In the genomic region with DNA sequence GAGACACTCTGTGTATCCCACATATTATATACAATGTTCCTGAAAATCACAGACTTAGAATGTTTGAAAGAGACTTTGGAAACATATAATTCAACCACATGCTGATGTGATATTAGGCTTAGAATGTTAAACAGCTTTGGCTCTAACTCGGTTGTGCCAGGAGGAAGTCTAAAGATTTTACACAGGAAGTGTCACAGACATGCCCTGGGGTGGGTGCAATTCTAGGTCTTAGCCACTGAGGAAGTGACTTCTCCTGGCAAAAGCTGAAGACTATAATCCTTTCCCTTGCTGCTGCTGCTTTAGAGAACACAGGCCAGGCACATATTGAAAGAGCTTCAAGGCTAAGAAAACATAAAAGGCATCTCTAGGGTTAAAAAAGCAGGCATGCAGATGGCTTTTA, we compare ENCODE assay signal across 8 cellular contexts. TPM values are rescaled to one million over a fixed set of nuclear protein-coding genes. Genes with fewer than 3 reads are reported as not detected.
A peak's percentile ranks its signal among the peaks of the same experiment; 100 is the strongest.
DNase-seq lines count a peak whose midpoint lies in the region; TF ChIP-seq lines count a peak whose summit lies in the region.

No MANE protein-coding gene starts in this region.

- no peak overlapping the region for H4K8ac ChIP-seq in mesendoderm (ENCODE audit: low read depth, low read length)

- CTCF ChIA-PET in activated CD4-positive, alpha-beta memory T cell treated with anti-CD3 and anti-CD28 coated beads for 36 hours (lab: Charles Lee): interaction anchor here (0.9 to 3.2 kb wide), 4 partner anchors 24 to 111 kb away, joined by 3 to 11 read pairs (median 8); partner anchors contain the start of gene DIPK1A

- H3K4me3 ChIP-seq in Loucy (ENCODE audit: low read length, poor library complexity, severe bottlenecking) (peak overlapping the region; percentile 51), mesendoderm (ENCODE audit: low read length) (no peak overlapping the region), WERI-Rb-1 (ENCODE audit: low read depth, low read length) (no peak overlapping the region)

- no peak overlapping the region for H2BK15ac ChIP-seq in mesendoderm (replicated peaks; ENCODE audit: low read depth)

- H3K4me2 ChIP-seq in Loucy (ENCODE audit: low read depth, low read length, poor library complexity, severe bottlenecking): peak overlapping the region; percentile 62
- no peak overlapping the region for H3K4me2 ChIP-seq in mesendoderm (ENCODE audit: low read length)

- H3K27me3 Mint-ChIP-seq in activated CD4-positive, alpha-beta memory T cell treated with anti-CD3 and anti-CD28 coated beads for 36 hours: no peaks in the 10 kb centered on the region
- no peaks in the 10 kb centered on the region for H3K27me3 Mint-ChIP-seq in HFFc6 (ENCODE audit: insufficient read depth)

- H3K56ac ChIP-seq in mesendoderm (ENCODE audit: low read length): no peak overlapping the region

- H3K9me2 ChIP-seq in Loucy (replicated peaks; ENCODE audit: low read depth, low read length): no peaks in the 10 kb centered on the region

- no peak overlapping the region for H2BK120ac ChIP-seq in mesendoderm (ENCODE audit: low read depth, low read length)

- H4K5ac ChIP-seq in mesendoderm (ENCODE audit: low read length): no peak overlapping the region

- no peaks in the 10 kb centered on the region for H3K9me3 ChIP-seq in Loucy (ENCODE audit: insufficient read depth, low read depth, low read length)
- no peaks in the 10 kb centered on the region for H3K9me3 ChIP-seq in WERI-Rb-1 (ENCODE audit: severe bottlenecking)

- no peaks in the 10 kb centered on the region for H3K9me3 Mint-ChIP-seq in activated CD4-positive, alpha-beta memory T cell treated with anti-CD3 and anti-CD28 coated beads for 36 hours
- H3K9me3 Mint-ChIP-seq in HFFc6: no peaks in the 10 kb centered on the region

- H3K9ac ChIP-seq in Loucy (ENCODE audit: low read depth, low read length, poor library complexity, severe bottlenecking) (peak overlapping the region; percentile 32), mesendoderm (ENCODE audit: low read length) (no peak overlapping the region)

- H3K27me3 ChIP-seq in Loucy (ENCODE audit: insufficient read depth, low read length, poor library complexity, severe bottlenecking) (no peaks in the 10 kb centered on the region), mesendoderm (ENCODE audit: insufficient read depth, low read length, poor library complexity) (no peaks in the 10 kb centered on the region), WERI-Rb-1 (ENCODE audit: insufficient read depth, low read depth, severe bottlenecking) (no peaks in the 10 kb centered on the region)

- H3K27ac Mint-ChIP-seq in activated CD4-positive, alpha-beta memory T cell treated with anti-CD3 and anti-CD28 coated beads for 36 hours: peak overlapping the region; percentile 64
- no peak overlapping the region for H3K27ac Mint-ChIP-seq in HFFc6

- no peak overlapping the region for H3K4me3 Mint-ChIP-seq in activated CD4-positive, alpha-beta memory T cell treated with anti-CD3 and anti-CD28 coated beads for 36 hours
- no peak overlapping the region for H3K4me3 Mint-ChIP-seq in HFFc6

- TF ChIP-seq CTCF in Loucy (conservative IDR thresholded peaks at IDR 0.05; ENCODE audit: low read length) (no peak), WERI-Rb-1 (IDR thresholded peaks at IDR 0.05; ENCODE audit: low read depth, low read length) (no peak), HFFc6 (IDR thresholded peaks at IDR 0.05) (no peak)

- no peaks in the 10 kb centered on the region for H3F3A ChIP-seq in Loucy (ENCODE audit: low read depth)

- intact Hi-C loops in activated CD4-positive, alpha-beta memory T cell treated with anti-CD3 and anti-CD28 coated beads for 36 hours (cut with micrococcal nuclease): no loop called here

- no CpG with 5 or more reads among the region's 1 CpG for WGBS in mesendoderm (ENCODE audit: extremely low coverage, insufficient coverage, low lambda C conversion rate)

- H3K36me3 ChIP-seq in Loucy (ENCODE audit: insufficient read depth, low read length) (no peaks in the 10 kb centered on the region), mesendoderm (ENCODE audit: control insufficient read depth, insufficient read depth, low read length) (no peaks in the 10 kb centered on the region), WERI-Rb-1 (no peaks in the 10 kb centered on the region)

- H3K36me3 Mint-ChIP-seq in activated CD4-positive, alpha-beta memory T cell treated with anti-CD3 and anti-CD28 coated beads for 36 hours: no peaks in the 10 kb centered on the region
- H3K36me3 Mint-ChIP-seq in HFFc6 (ENCODE audit: low read depth): no peaks in the 10 kb centered on the region

- peak overlapping the region; percentile 62 for H2AFZ ChIP-seq in Loucy (ENCODE audit: low read length)

- no peaks in the 10 kb centered on the region for H3K79me2 ChIP-seq in Loucy (ENCODE audit: insufficient read depth, low read length)
- no peaks in the 10 kb centered on the region for H3K79me2 ChIP-seq in mesendoderm (ENCODE audit: control insufficient read depth, insufficient read depth, low read length)

- H3K4me1 ChIP-seq in Loucy (ENCODE audit: insufficient read depth, low read length, poor library complexity, severe bottlenecking) (peaks cover 15% of the 10 kb centered on the region), mesendoderm (ENCODE audit: control insufficient read depth, low read depth, low read length) (no peaks in the 10 kb centered on the region)

- no peak overlapping the region for H2BK5ac ChIP-seq in mesendoderm (ENCODE audit: low read length)

- H4K20me1 ChIP-seq in Loucy (ENCODE audit: insufficient read depth, low read length, poor library complexity, severe bottlenecking): no peaks in the 10 kb centered on the region

- H3K27ac ChIP-seq in mesendoderm (ENCODE audit: low read depth, low read length) (no peak overlapping the region), WERI-Rb-1 (no peak overlapping the region)

- peaks cover 32% of the 10 kb centered on the region for H3K4me1 Mint-ChIP-seq in activated CD4-positive, alpha-beta memory T cell treated with anti-CD3 and anti-CD28 coated beads for 36 hours (ENCODE audit: low read depth)
- peaks cover 14% of the 10 kb centered on the region for H3K4me1 Mint-ChIP-seq in HFFc6 (ENCODE audit: low read depth)

- no peaks in the 10 kb centered on the region for H3K79me1 ChIP-seq in mesendoderm (ENCODE audit: low read length)

- no peak overlapping the region for H3K4ac ChIP-seq in mesendoderm (ENCODE audit: low read depth, low read length)

- no peak overlapping the region for H3K23ac ChIP-seq in mesendoderm (ENCODE audit: low read length)

- no peak overlapping the region for H3K18ac ChIP-seq in mesendoderm (ENCODE audit: low read length)

- POLR2A ChIA-PET in activated CD4-positive, alpha-beta memory T cell treated with anti-CD3 and anti-CD28 coated beads for 36 hours (lab: Charles Lee): interaction anchor here (1.3 kb wide), 1 partner anchor 77 kb away, joined by 3 read pairs; no protein-coding TSS in a partner anchor

- H2AK5ac ChIP-seq in mesendoderm (ENCODE audit: low read length): no peak overlapping the region

- DNase-seq in Daoy (ENCODE audit: low read depth) (peak; percentile 38), mesendoderm (peak; percentile 59), NCI-H1417 (lab: John Stamatoyannopoulos, UW) (no peak), WERI-Rb-1 (no peak), HFFc6 (no peak), C1 segment of cervical spinal cord (lab: John Stamatoyannopoulos, UW) (no peak)
- DNase-seq in activated CD4-positive, alpha-beta memory T cell treated with anti-CD3 and anti-CD28 coated beads for 36 hours: peak; percentile 42

RNA-seq across cellular contexts. Expression of gene RPL5, which starts 51.0 kb away (rescaled TPM):
- 2,479 and 2,594 TPM in 2 replicates for total RNA-seq in Daoy (2014; rRNA removed; shearing (Covaris generic))
- 1,000 to 10,000 TPM; 1,530 to 1,539 TPM for total RNA-seq in activated CD4-positive, alpha-beta memory T cell treated with anti-CD3 and anti-CD28 coated beads for 36 hours
- 5,152 TPM for polyA plus RNA-seq in mesendoderm (2013, experiment 1 of 2)
- polyA plus RNA-seq in mesendoderm (2013, experiment 2 of 2): 5,127 TPM
- total RNA-seq in HFFc6 (2021; fragmentation: NEBNext Ultra II Directional; extraction: Animal tissue kit (Norgen Biotek cat#: 25700)): 1,000 to 10,000 TPM in 1 of 6 experiments, 100 to 1,000 TPM in 5; 851 to 1,006 (median 921) TPM

Comparison
In these comparisons a context has a peak if more than half of its experiments do, and no peak if none do; other contexts are left out.
1. DNase-seq: peak in Daoy (single experiment), activated CD4-positive, alpha-beta memory T cell treated with anti-CD3 and anti-CD28 coated beads for 36 hours (single experiment) and mesendoderm (single experiment); none in NCI-H1417 (0 of 3), WERI-Rb-1 (single experiment), HFFc6 (single experiment) and C1 segment of cervical spinal cord (0 of 14).